1 cellular context compared by ENCODE assay signal in the genomic region with DNA sequence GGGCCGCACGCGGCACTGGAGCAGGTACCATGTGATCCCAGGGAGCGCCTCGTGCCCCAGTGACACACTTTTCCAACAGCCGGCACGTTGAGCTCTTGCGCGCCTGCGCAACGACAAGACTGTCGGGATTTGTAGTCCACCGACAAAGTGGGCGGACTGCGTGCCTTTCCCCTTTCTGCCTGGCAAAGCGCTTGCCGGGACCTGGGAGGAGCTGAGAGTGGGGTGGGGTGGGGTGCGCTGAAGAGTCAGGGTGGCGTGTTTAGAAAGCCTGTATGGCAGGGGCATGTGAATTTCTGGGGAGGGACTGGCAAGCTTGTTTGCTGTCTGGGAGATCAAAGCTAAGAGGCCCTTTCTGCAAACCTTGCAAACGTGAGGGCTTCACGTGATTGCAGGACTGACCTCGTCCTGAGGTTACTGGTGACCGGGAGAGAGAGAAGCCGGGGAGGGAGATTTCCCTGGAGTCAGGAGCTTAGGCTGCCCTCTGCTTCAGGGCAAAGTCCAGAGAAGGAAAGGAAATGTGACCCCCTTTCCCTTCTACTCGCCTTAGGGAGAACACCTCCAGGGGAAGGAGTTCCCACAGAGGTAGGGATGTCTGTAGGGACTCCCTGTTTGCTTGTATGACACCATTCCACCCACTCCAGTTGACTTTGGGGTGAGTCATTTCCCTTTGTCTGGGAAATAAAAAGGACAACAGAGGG.
TF ChIP-seq lines count a peak whose summit lies in the region.

No MANE protein-coding gene starts in this region.

TF ChIP-seq in HepG2, 621 proteins besides CTCF, POLR2A, EP300 and RAD21 (continued from another document and continues in another):
- peak; percentile 87 for TF ChIP-seq KAT8 (CRISPR knock-in tag; IDR thresholded peaks at IDR 0.05)
- TF ChIP-seq FOXM1 (CRISPR knock-in tag; IDR thresholded peaks at IDR 0.05) = 0 out of 2 replicates have a peak, but pooled peaks have one; percentile 37
- TF ChIP-seq TSC22D2 (CRISPR knock-in tag; IDR thresholded peaks at IDR 0.05; ENCODE audit: borderline replicate concordance) = 0 out of 2 replicates have a peak, but pooled peaks have one; percentile 62
- no peak for TF ChIP-seq SRSF9 (IDR thresholded peaks at IDR 0.05; ENCODE audit: borderline replicate concordance, insufficient read depth, low read depth, low read length, poor library complexity, severe bottlenecking)
- TF ChIP-seq ZNF12 (CRISPR knock-in tag; IDR thresholded peaks at IDR 0.05) = 0 out of 2 replicates have a peak, but pooled peaks have one; percentile 73
- no peak; the same call in none of the 2 replicates for TF ChIP-seq SP5 (CRISPR knock-in tag; IDR thresholded peaks at IDR 0.05; ENCODE audit: borderline replicate concordance, low read depth)
- TF ChIP-seq SMAD9 (CRISPR knock-in tag; IDR thresholded peaks at IDR 0.05) = peak; percentile 96; the same call in 1 of the 2 replicates
- TF ChIP-seq, protein P1, sequence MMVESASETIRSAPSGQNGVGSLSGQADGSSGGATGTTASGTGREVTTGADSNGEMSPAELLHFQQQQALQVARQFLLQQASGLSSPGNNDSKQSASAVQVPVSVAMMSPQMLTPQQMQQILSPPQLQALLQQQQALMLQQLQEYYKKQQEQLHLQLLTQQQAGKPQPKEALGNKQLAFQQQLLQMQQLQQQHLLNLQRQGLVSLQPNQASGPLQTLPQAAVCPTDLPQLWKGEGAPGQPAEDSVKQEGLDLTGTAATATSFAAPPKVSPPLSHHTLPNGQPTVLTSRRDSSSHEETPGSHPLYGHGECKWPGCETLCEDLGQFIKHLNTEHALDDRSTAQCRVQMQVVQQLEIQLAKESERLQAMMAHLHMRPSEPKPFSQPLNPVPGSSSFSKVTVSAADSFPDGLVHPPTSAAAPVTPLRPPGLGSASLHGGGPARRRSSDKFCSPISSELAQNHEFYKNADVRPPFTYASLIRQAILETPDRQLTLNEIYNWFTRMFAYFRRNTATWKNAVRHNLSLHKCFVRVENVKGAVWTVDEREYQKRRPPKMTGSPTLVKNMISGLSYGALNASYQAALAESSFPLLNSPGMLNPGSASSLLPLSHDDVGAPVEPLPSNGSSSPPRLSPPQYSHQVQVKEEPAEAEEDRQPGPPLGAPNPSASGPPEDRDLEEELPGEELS (CRISPR knock-in tag; IDR thresholded peaks at IDR 0.05) = peak; percentile 93
- TF ChIP-seq GZF1 (CRISPR knock-in tag; IDR thresholded peaks at IDR 0.05) = peak; percentile 91
- TF ChIP-seq REST (IDR thresholded peaks at IDR 0.05; ENCODE audit: borderline replicate concordance in 1 of 2, low read depth in 1 of 2, low read length in 2 of 2) = peak in 1 of 2 experiments; percentile 13; a peak in 2 of 4 replicates
- TF ChIP-seq EZH2 (conservative IDR thresholded peaks at IDR 0.05; ENCODE audit: low read depth, low read length) = no peak
- TF ChIP-seq, protein P2, sequence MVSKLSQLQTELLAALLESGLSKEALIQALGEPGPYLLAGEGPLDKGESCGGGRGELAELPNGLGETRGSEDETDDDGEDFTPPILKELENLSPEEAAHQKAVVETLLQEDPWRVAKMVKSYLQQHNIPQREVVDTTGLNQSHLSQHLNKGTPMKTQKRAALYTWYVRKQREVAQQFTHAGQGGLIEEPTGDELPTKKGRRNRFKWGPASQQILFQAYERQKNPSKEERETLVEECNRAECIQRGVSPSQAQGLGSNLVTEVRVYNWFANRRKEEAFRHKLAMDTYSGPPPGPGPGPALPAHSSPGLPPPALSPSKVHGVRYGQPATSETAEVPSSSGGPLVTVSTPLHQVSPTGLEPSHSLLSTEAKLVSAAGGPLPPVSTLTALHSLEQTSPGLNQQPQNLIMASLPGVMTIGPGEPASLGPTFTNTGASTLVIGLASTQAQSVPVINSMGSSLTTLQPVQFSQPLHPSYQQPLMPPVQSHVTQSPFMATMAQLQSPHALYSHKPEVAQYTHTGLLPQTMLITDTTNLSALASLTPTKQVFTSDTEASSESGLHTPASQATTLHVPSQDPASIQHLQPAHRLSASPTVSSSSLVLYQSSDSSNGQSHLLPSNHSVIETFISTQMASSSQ (IDR thresholded peaks at IDR 0.05; ENCODE audit: low read depth) = peak; percentile 9
- TF ChIP-seq, protein P2 (CRISPR knock-in tag; IDR thresholded peaks at IDR 0.05; ENCODE audit: borderline replicate concordance) = peak; percentile 93
- TF ChIP-seq ARID2 (CRISPR knock-in tag; IDR thresholded peaks at IDR 0.05; ENCODE audit: borderline replicate concordance) = no peak
- TF ChIP-seq CEBPG (CRISPR knock-in tag; IDR thresholded peaks at IDR 0.05) = peak; percentile 46
- TF ChIP-seq CREM (IDR thresholded peaks at IDR 0.05) = peak; percentile 91
- TF ChIP-seq CREM (CRISPR knock-in tag; IDR thresholded peaks at IDR 0.05) = no peak
- no peak for TF ChIP-seq IKZF1 (IDR thresholded peaks at IDR 0.05)
- TF ChIP-seq SCMH1 (CRISPR knock-in tag; IDR thresholded peaks at IDR 0.05; ENCODE audit: borderline replicate concordance) = no peak
- TF ChIP-seq ZNF773 (CRISPR knock-in tag; IDR thresholded peaks at IDR 0.05; ENCODE audit: borderline replicate concordance) = peak; percentile 94
- TF ChIP-seq, protein P3, sequence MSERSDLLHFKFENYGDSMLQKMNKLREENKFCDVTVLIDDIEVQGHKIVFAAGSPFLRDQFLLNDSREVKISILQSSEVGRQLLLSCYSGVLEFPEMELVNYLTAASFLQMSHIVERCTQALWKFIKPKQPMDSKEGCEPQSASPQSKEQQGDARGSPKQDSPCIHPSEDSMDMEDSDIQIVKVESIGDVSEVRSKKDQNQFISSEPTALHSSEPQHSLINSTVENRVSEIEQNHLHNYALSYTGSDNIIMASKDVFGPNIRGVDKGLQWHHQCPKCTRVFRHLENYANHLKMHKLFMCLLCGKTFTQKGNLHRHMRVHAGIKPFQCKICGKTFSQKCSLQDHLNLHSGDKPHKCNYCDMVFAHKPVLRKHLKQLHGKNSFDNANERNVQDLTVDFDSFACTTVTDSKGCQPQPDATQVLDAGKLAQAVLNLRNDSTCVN (CRISPR knock-in tag; IDR thresholded peaks at IDR 0.05; ENCODE audit: borderline replicate concordance) = peak; percentile 82; the same call in 1 of the 2 replicates
- TF ChIP-seq KDM2A (CRISPR knock-in tag; IDR thresholded peaks at IDR 0.05; ENCODE audit: borderline replicate concordance, low read depth) = peak; percentile 71; the same call in 1 of the 2 replicates
- TF ChIP-seq, protein P4, sequence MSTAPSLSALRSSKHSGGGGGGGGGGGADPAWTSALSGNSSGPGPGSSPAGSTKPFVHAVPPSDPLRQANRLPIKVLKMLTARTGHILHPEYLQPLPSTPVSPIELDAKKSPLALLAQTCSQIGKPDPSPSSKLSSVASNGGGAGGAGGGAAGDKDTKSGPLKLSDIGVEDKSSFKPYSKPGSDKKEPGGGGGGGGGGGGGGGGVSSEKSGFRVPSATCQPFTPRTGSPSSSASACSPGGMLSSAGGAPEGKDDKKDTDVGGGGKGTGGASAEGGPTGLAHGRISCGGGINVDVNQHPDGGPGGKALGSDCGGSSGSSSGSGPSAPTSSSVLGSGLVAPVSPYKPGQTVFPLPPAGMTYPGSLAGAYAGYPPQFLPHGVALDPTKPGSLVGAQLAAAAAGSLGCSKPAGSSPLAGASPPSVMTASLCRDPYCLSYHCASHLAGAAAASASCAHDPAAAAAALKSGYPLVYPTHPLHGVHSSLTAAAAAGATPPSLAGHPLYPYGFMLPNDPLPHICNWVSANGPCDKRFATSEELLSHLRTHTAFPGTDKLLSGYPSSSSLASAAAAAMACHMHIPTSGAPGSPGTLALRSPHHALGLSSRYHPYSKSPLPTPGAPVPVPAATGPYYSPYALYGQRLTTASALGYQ (CRISPR knock-in tag; IDR thresholded peaks at IDR 0.05) = peak; percentile 95
- TF ChIP-seq PTBP1 (IDR thresholded peaks at IDR 0.05; ENCODE audit: low read depth, low read length, poor library complexity, severe bottlenecking) = peak; percentile 49
- TF ChIP-seq ELF1 (CRISPR knock-in tag; IDR thresholded peaks at IDR 0.05) = no peak
- peak; percentile 99 for TF ChIP-seq SATB2 (CRISPR knock-in tag; IDR thresholded peaks at IDR 0.05)
- peak; percentile 94 for TF ChIP-seq PITX1 (CRISPR knock-in tag; IDR thresholded peaks at IDR 0.05)
- TF ChIP-seq ZNF552 (CRISPR knock-in tag; IDR thresholded peaks at IDR 0.05; ENCODE audit: borderline replicate concordance) = peak; percentile 99
- TF ChIP-seq ZNF280D (CRISPR knock-in tag; IDR thresholded peaks at IDR 0.05) = peak; percentile 90; the same call in 1 of the 2 replicates
- TF ChIP-seq ARHGAP35 (CRISPR knock-in tag; IDR thresholded peaks at IDR 0.05; ENCODE audit: borderline replicate concordance) = 0 out of 2 replicates have a peak, but pooled peaks have one; percentile 67
- peak; percentile 85 for TF ChIP-seq ZNF776 (CRISPR knock-in tag; IDR thresholded peaks at IDR 0.05)
- 0 out of 2 replicates have a peak, but pooled peaks have one; percentile 20 for TF ChIP-seq SIN3A (IDR thresholded peaks at IDR 0.05; ENCODE audit: borderline replicate concordance, low read depth, low read length)
- TF ChIP-seq TCF7L2 (IDR thresholded peaks at IDR 0.05; ENCODE audit: low read depth, low read length) = peak; percentile 86
- TF ChIP-seq ZNF878 (CRISPR knock-in tag; IDR thresholded peaks at IDR 0.05) = no peak
- TF ChIP-seq, protein P5, sequence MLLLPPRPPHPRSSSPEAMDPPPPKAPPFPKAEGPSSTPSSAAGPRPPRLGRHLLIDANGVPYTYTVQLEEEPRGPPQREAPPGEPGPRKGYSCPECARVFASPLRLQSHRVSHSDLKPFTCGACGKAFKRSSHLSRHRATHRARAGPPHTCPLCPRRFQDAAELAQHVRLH (CRISPR knock-in tag; IDR thresholded peaks at IDR 0.05; ENCODE audit: borderline replicate concordance, low read depth) = peak; percentile 99; the same call in 1 of the 2 replicates
- TF ChIP-seq ZKSCAN8 (CRISPR knock-in tag; IDR thresholded peaks at IDR 0.05; ENCODE audit: borderline replicate concordance) = no peak; the same call in 1 of the 2 replicates
- 0 out of 2 replicates have a peak, but pooled peaks have one; percentile 33 for TF ChIP-seq CSRNP2 (CRISPR knock-in tag; conservative IDR thresholded peaks at IDR 0.05; ENCODE audit: low read depth)
- TF ChIP-seq ZNF660 (CRISPR knock-in tag; IDR thresholded peaks at IDR 0.05; ENCODE audit: borderline replicate concordance, low read depth) = peak; percentile 80; the same call in 1 of the 2 replicates
